Comparison of ENCODE assay signal across 2 cellular contexts in genomic region chr10:52379287-52379686, GRCh38.
TF ChIP-seq lines count a peak whose summit lies in the region.

No MANE protein-coding gene starts in this region.

TF ChIP-seq in HepG2, 621 proteins besides CTCF, POLR2A, EP300 and RAD21:
- TF ChIP-seq GFI1 (CRISPR knock-in tag; IDR thresholded peaks at IDR 0.05; ENCODE audit: borderline replicate concordance) (0 out of 2 replicates have a peak, but pooled peaks have one; percentile 23), JDP2 (CRISPR knock-in tag; IDR thresholded peaks at IDR 0.05; ENCODE audit: borderline replicate concordance) (no peak)
TF ChIP-seq in HepG2: peak in this region for 1.

TF ChIP-seq in H1, 55 proteins besides CTCF, POLR2A, EP300 and RAD21:
- TF ChIP-seq TAF1 (IDR thresholded peaks at IDR 0.05; ENCODE audit: low read depth, low read length), result no peak
